Comparison of ENCODE assay signal across 12 cellular contexts in the genomic region with DNA sequence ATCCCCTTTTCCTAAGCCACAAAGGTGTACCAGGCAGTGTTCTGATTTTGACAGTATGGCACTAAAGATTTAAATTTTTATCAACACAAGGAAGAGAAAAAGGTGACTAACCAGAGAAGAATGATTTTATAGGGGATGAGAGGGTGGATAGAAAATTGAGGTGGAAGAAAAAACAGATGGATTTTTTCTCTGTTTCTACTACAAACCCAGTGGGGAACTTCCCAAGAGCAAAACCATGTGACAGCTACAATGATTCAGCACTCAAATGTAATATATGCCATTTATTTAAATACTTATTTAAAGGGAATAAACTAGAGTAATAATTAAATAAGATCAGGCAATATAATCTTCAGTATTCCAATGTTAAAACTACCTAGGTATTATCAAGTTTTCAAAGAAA. TPM values are rescaled to one million over a fixed set of nuclear protein-coding genes. Genes with fewer than 3 reads are reported as not detected.
A peak's percentile ranks its signal among the peaks of the same experiment; 100 is the strongest.
DNase-seq lines count a peak whose midpoint lies in the region; ATAC-seq and TF ChIP-seq lines count a peak whose summit lies in the region.
"Had no signal": no experiment of that assay in that cellular context is flagged by ENCODE, and none has a peak within 500 bp of the region (broad histone marks: within the 10 kb centered on the region; RNA-seq: fewer than 3 reads in every experiment).

No MANE protein-coding gene starts in this region.

- H3K27me3 Mint-ChIP-seq in CD8-positive, alpha-beta memory T cell: peaks cover 0 to 2% of the 10 kb centered on the region in 2 donors

- TF ChIP-seq CTCF in HFF-Myc (IDR thresholded peaks at IDR 0.05; ENCODE audit: low read depth, low read length, missing control alignments): no peak
- no peak for TF ChIP-seq CTCF in astrocyte of the cerebellum (IDR thresholded peaks at IDR 0.05; ENCODE audit: low read depth, low read length, missing control alignments)

- in situ Hi-C loops in astrocyte of the cerebellum (cut with HindIII; ENCODE audit: low sequenced_read_pairs): no loop called here

- no peak for ATAC-seq in HG02938 (IDR thresholded peaks at IDR 0.05; ENCODE audit: unreplicated experiment)

- no peaks in the 10 kb centered on the region for H3K9me3 ChIP-seq in CD8-positive, alpha-beta memory T cell (ENCODE audit: low read length)
- H3K9me3 ChIP-seq: SJCRH30 had no signal

- H3K4me1 ChIP-seq in CD8-positive, alpha-beta memory T cell (ENCODE audit: insufficient read depth, low read length): peaks cover 31% of the 10 kb centered on the region
- H3K4me1 ChIP-seq: SJCRH30 had no signal

- no peak overlapping the region for H3K4me3 Mint-ChIP-seq in CD8-positive, alpha-beta memory T cell

- POLR2A ChIA-PET in CD8-positive, alpha-beta memory T cell (lab: Charles Lee): no interaction called here

- no peak overlapping the region for H3K27ac ChIP-seq in CD8-positive, alpha-beta memory T cell (ENCODE audit: low read depth, low read length)
- H3K27ac ChIP-seq: SJCRH30 had no signal

- DNase-seq in AG20443 (ENCODE audit: low spot score) (peak; percentile 37), HFF-Myc (ENCODE audit: extremely low read depth, low read depth) (peak; percentile 21), astrocyte of the cerebellum (ENCODE audit: low read depth) (peak; percentile 29), lung microvascular endothelial cell (ENCODE audit: low read depth in 2 of 2) (peak; percentile 41 to 49), NCI-H1105 (lab: John Stamatoyannopoulos, UW) (no peak), hypothalamus (lab: John Stamatoyannopoulos, UW) (no peak)
- no peak for DNase-seq in CD8-positive, alpha-beta memory T cell
- DNase-seq: NCI-H1436 treated with DMSO at 0.1 percent for 48 hours; SJCRH30; stimulated activated CD4-positive, alpha-beta T cell treated with anti-CD3 and anti-CD28 coated beads, Interleukin-2, amount 100 ng/mL, for 48 hours; trophoblast cell had no signal

- H3K4me3 ChIP-seq in HFF-Myc (replicated peaks; ENCODE audit: low read depth, low read length) (no peak overlapping the region), astrocyte of the cerebellum (ENCODE audit: low read depth, low read length) (no peak overlapping the region)
- H3K4me3 ChIP-seq in CD8-positive, alpha-beta memory T cell (ENCODE audit: low read length): no peak overlapping the region
- H3K4me3 ChIP-seq: SJCRH30 had no signal

- peaks cover 0 to 15% (median 7%) of the 10 kb centered on the region in 3 donors for H3K36me3 Mint-ChIP-seq in CD8-positive, alpha-beta memory T cell

- H3K4me1 Mint-ChIP-seq in CD8-positive, alpha-beta memory T cell: peaks cover 54 to 73% (median 70%) of the 10 kb centered on the region in 3 donors

- no peaks in the 10 kb centered on the region for H3K9me3 Mint-ChIP-seq in CD8-positive, alpha-beta memory T cell

- CTCF ChIA-PET in CD8-positive, alpha-beta memory T cell (lab: Charles Lee): no interaction called here

- peak overlapping the region in 4 of 8 donors; percentile 23 to 73 (median 60) for H3K27ac Mint-ChIP-seq in CD8-positive, alpha-beta memory T cell

- no peaks in the 10 kb centered on the region for H3K36me3 ChIP-seq in CD8-positive, alpha-beta memory T cell (ENCODE audit: insufficient read depth, low read length)

- H3K27me3 ChIP-seq in CD8-positive, alpha-beta memory T cell (ENCODE audit: insufficient read depth, low read length, poor library complexity, severe bottlenecking): no peaks in the 10 kb centered on the region
- H3K27me3 ChIP-seq: SJCRH30 had no signal

RNA-seq across cellular contexts. Expression of a gene that starts 11.1 kb away (rescaled TPM):
- 14.4 and 16.5 TPM in 2 replicates for total RNA-seq in lung microvascular endothelial cell
- 10 to 100 TPM; 55.4 to 61.3 TPM for total RNA-seq in CD8-positive, alpha-beta memory T cell
- 30.9 TPM for polyA plus RNA-seq in CD8-positive, alpha-beta memory T cell

Comparison
In these comparisons a context has a peak if more than half of its experiments do, and no peak if none do; other contexts are left out.
1. DNase-seq: peak in AG20443 (single experiment), HFF-Myc (single experiment), astrocyte of the cerebellum (single experiment) and lung microvascular endothelial cell (2 of 2); none in CD8-positive, alpha-beta memory T cell (0 of 5), NCI-H1105 (single experiment) and hypothalamus (0 of 51).